ENCODE assay signal across 23 cellular contexts in genomic region chr1:3231245-3231644, GRCh38.
A peak's percentile ranks its signal among the peaks of the same experiment; 100 is the strongest.
DNase-seq lines count a peak whose midpoint lies in the region; ATAC-seq and TF ChIP-seq lines count a peak whose summit lies in the region.
"Had no signal": no experiment of that assay in that cellular context is flagged by ENCODE, and none has a peak within 500 bp of the region (broad histone marks: within the 10 kb centered on the region; RNA-seq: fewer than 3 reads in every experiment).

No MANE protein-coding gene starts in this region.

- H3K4me3 Mint-ChIP-seq in neural progenitor cell = no peak overlapping the region
- H3K4me3 Mint-ChIP-seq: CD14-positive monocyte; CD4-positive, alpha-beta memory T cell; CD8-positive, alpha-beta memory T cell had no signal

- no peaks in the 10 kb centered on the region for H3K79me2 ChIP-seq in neural progenitor cell (ENCODE audit: low read depth)

- TF ChIP-seq POLR2A in ovary (IDR thresholded peaks at IDR 0.05) = no peak

- H3K27ac Mint-ChIP-seq in neural progenitor cell = no peak overlapping the region
- H3K27ac Mint-ChIP-seq: CD14-positive monocyte; CD4-positive, alpha-beta memory T cell; CD4-positive, CD25-positive, alpha-beta regulatory T cell; CD8-positive, alpha-beta memory T cell had no signal

- H3K36me3 Mint-ChIP-seq in neural progenitor cell = peaks cover 2% of the 10 kb centered on the region
- H3K36me3 Mint-ChIP-seq: CD14-positive monocyte; CD4-positive, alpha-beta memory T cell; CD4-positive, CD25-positive, alpha-beta regulatory T cell; CD8-positive, alpha-beta memory T cell had no signal

- H3K4me1 ChIP-seq in SJCRH30 = peaks cover 27% of the 10 kb centered on the region
- peaks cover 35% of the 10 kb centered on the region for H3K4me1 ChIP-seq in neural progenitor cell
- H3K4me1 ChIP-seq in ovary (ENCODE audit: insufficient read depth) = peaks cover 6% of the 10 kb centered on the region
- H3K4me1 ChIP-seq: BE2C had no signal

- no peak for TF ChIP-seq EP300 in ovary (IDR thresholded peaks at IDR 0.05)

- 26 to 45% (median 36%) methylated on average over 24 of the region's 24 CpGs for WGBS in ovary, 3 donors

- H3K9me3 ChIP-seq in SJCRH30 (replicated peaks) (no peaks in the 10 kb centered on the region), neural progenitor cell (ENCODE audit: low read depth) (no peaks in the 10 kb centered on the region), ovary (no peaks in the 10 kb centered on the region)
- H3K9me3 ChIP-seq: BE2C, BLaER1 had no signal

- H3K4me2 ChIP-seq in neural progenitor cell = peak overlapping the region; percentile 31

- DNase-seq in SJCRH30 (peak in 1 of 2 experiments; percentile 20), neural progenitor cell (ENCODE audit: low spot score) (no peak), ovary (peak in 3 of 5 donors; percentile 31 to 72 (median 33))
- DNase-seq: 8988T; ACHN; BE2C; C1 segment of cervical spinal cord; CD4-positive, alpha-beta memory T cell; CD4-positive, CD25-positive, alpha-beta regulatory T cell; CD8-positive, alpha-beta memory T cell; COR-L47; DMS 273 treated with DMSO at 0.1 percent for 48 hours; DMS153; DMS53; DMS79; DND-41; EL; GDM1 had no signal

- H3K27me3 Mint-ChIP-seq in neural progenitor cell (ENCODE audit: insufficient read depth, low read depth) = peaks cover 25% of the 10 kb centered on the region
- H3K27me3 Mint-ChIP-seq: CD4-positive, CD25-positive, alpha-beta regulatory T cell; CD8-positive, alpha-beta memory T cell had no signal

- H3K27me3 ChIP-seq in SJCRH30 = peaks cover 3% of the 10 kb centered on the region; the same call in 1 of the 2 replicates
- no peaks in the 10 kb centered on the region for H3K27me3 ChIP-seq in neural progenitor cell
- no peaks in the 10 kb centered on the region for H3K27me3 ChIP-seq in ovary

- peaks cover 10% of the 10 kb centered on the region for H4K20me1 ChIP-seq in neural progenitor cell (ENCODE audit: low read depth)

- no peak for TF ChIP-seq CTCF in neural progenitor cell (IDR thresholded peaks at IDR 0.05)
- TF ChIP-seq CTCF in ovary (IDR thresholded peaks at IDR 0.05) = no peak

- no peak overlapping the region for H3K4me3 ChIP-seq in SJCRH30
- H3K4me3 ChIP-seq in neural progenitor cell = no peak overlapping the region
- H3K4me3 ChIP-seq in ovary = no peak overlapping the region
- H3K4me3 ChIP-seq: BLaER1, GM12878 had no signal

- peaks cover 60% of the 10 kb centered on the region for H3K4me1 Mint-ChIP-seq in neural progenitor cell
- H3K4me1 Mint-ChIP-seq: CD14-positive monocyte; CD4-positive, alpha-beta memory T cell; CD4-positive, CD25-positive, alpha-beta regulatory T cell; CD8-positive, alpha-beta memory T cell had no signal

- H2AFZ ChIP-seq in neural progenitor cell (replicated peaks) = no peak overlapping the region

- peak overlapping the region; percentile 66 for H3K27ac ChIP-seq in SJCRH30
- H3K27ac ChIP-seq in neural progenitor cell = no peak overlapping the region
- no peak overlapping the region for H3K27ac ChIP-seq in ovary
- H3K27ac ChIP-seq: BLaER1 had no signal

- peaks cover 6% of the 10 kb centered on the region for H3F3A ChIP-seq in neural progenitor cell (ENCODE audit: low read depth)

- ATAC-seq in HG02981 (IDR thresholded peaks at IDR 0.05; ENCODE audit: unreplicated experiment) (no peak), HG02763 (IDR thresholded peaks at IDR 0.05; ENCODE audit: unreplicated experiment) (no peak)
- ATAC-seq: GM12878 had no signal

- no peak overlapping the region for H3K9ac ChIP-seq in neural progenitor cell
- H3K9ac ChIP-seq: BLaER1 had no signal

- H3K9me3 Mint-ChIP-seq in neural progenitor cell = no peaks in the 10 kb centered on the region
- H3K9me3 Mint-ChIP-seq: CD14-positive monocyte; CD4-positive, CD25-positive, alpha-beta regulatory T cell; CD8-positive, alpha-beta memory T cell had no signal

- intact Hi-C loops in ovary (cut with DNase I) = no loop called here

- no peaks in the 10 kb centered on the region for H3K36me3 ChIP-seq in SJCRH30
- H3K36me3 ChIP-seq in neural progenitor cell = no peaks in the 10 kb centered on the region
- H3K36me3 ChIP-seq in ovary = no peaks in the 10 kb centered on the region
- H3K36me3 ChIP-seq: BE2C, BLaER1 had no signal
